Comparison of ENCODE assay signal across 32 cellular contexts in the genomic region with DNA sequence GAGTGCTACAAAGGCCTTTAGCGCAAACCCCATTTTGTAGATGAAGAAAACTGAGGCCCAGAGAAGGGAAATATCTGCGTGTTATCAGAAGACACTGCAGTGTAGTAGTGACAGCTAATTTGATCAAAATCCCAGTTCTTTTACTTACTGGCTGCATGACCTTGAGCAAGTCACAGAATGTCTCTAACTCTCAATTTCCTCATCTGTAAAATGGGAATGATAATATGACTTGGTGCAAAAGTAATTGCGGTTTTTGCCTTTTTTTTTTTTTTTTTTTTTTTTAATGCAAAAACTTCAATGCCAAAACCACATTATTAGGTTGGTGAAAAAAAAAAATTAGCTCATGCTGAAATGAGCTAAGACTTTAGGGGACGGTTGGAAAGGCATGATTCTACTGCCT.
"Had no signal": no experiment of that assay in that cellular context is flagged by ENCODE, and none has a peak within 500 bp of the region (broad histone marks: within the 10 kb centered on the region; RNA-seq: fewer than 3 reads in every experiment).

No MANE protein-coding gene starts in this region.

- H3K27ac ChIP-seq: adrenal gland, ascending aorta, body of pancreas, brain microvascular endothelial cell, breast epithelium, cardiac muscle cell had no signal

- DNase-seq: activated effector memory CD4-positive, alpha-beta T cell treated with anti-CD3 and anti-CD28 coated beads, Interleukin-2, amount 50 U/mL, for 16 hours; activated effector memory CD4-positive, alpha-beta T cell treated with Interleukin-2 at 50 U/mL for 16 hours; activated gamma-delta T cell; activated gamma-delta T cell treated with Interleukin-2 at 50 U/mL for 16 hours; activated naive CD4-positive, alpha-beta T cell; activated naive CD4-positive, alpha-beta T cell treated with anti-CD3 and anti-CD28 coated beads for 36 hours; activated naive CD4-positive, alpha-beta T cell treated with anti-CD3 and anti-CD28 coated beads, Interleukin-2, amount 10 ng/mL, durations not matched to agents 7 days and 5 days; activated naive CD4-positive, alpha-beta T cell treated with anti-CD3 and anti-CD28 coated beads, Interleukin-2, amount 50 U/mL, for 16 hours; activated naive CD4-positive, alpha-beta T cell treated with Interleukin-2 at 50 U/mL for 16 hours; activated naive CD8-positive, alpha-beta T cell treated with anti-CD3 and anti-CD28 coated beads for 36 hours; activated naive CD8-positive, alpha-beta T cell treated with anti-CD3 and anti-CD28 coated beads, Interleukin-2, amount 10 ng/mL, durations not matched to agents 7 days and 5 days; activated naive CD8-positive, alpha-beta T cell treated with anti-CD3 and anti-CD28 coated beads, Interleukin-2, amount 50 U/mL, for 24 hours; activated T-cell treated with anti-CD3 and anti-CD28 coated beads, Interleukin-2, amount 50 U/mL, for 24 hours; activated T-cell treated with anti-CD3 and anti-CD28 coated beads, Interleukin-2, amount 50 U/mL, for 4 hours; activated T-cell treated with anti-CD3 and anti-CD28 coated beads, Interleukin-2, amount 50 U/mL, for 48 hours; activated T-cell treated with anti-CD3 and anti-CD28 coated beads, Interleukin-2, amount 50 U/mL, for 72 hours; adrenal gland; amniotic stem cell; amygdala; anterior cingulate cortex; aorta; body of pancreas; brain microvascular endothelial cell; caudate nucleus; central memory CD4-positive, alpha-beta T cell; cerebellar nuclear complex had no signal

- H3K4me1 ChIP-seq: adrenal gland, breast epithelium had no signal

- H3K27me3 ChIP-seq: adrenal gland, ascending aorta, body of pancreas, brain microvascular endothelial cell, breast epithelium, cardiac muscle cell had no signal

- H3K4me3 ChIP-seq: adrenal gland, ascending aorta, body of pancreas, breast epithelium, cardiac muscle cell had no signal

- ATAC-seq: activated naive CD4-positive, alpha-beta T cell treated with anti-CD3 and anti-CD28 coated beads, Interleukin-2, amount 50 U/mL, for 72 hours; activated naive CD8-positive, alpha-beta T cell treated with anti-CD3 and anti-CD28 coated beads, Interleukin-2, amount 50 U/mL, for 24 hours; activated T-cell treated with anti-CD3 and anti-CD28 coated beads, Interleukin-2, amount 50 U/mL, for 4 hours; activated T-cell treated with anti-CD3 and anti-CD28 coated beads, Interleukin-2, amount 50 U/mL, for 72 hours; activated T-helper 17 cell treated with anti-CD3 and anti-CD28 coated beads, Interleukin-2, amount 50 U/mL, for 72 hours; body of pancreas had no signal

- FAIRE-seq: astrocyte had no signal

- H3K36me3 ChIP-seq: adrenal gland, brain microvascular endothelial cell, breast epithelium, cardiac muscle cell had no signal

- H3K9me3 ChIP-seq: adrenal gland, ascending aorta, body of pancreas, breast epithelium had no signal
